Comparison of ENCODE assay signal across 1 cellular context in genomic region chr1:43312638-43313515, GRCh38.
A peak's percentile ranks its signal among the peaks of the same experiment; 100 is the strongest.
TF ChIP-seq lines count a peak whose summit lies in the region.

No MANE protein-coding gene starts in this region.

TF ChIP-seq in HepG2, 621 proteins besides CTCF, POLR2A, EP300 and RAD21 (continued from another document):
- TF ChIP-seq ZBED4 (CRISPR knock-in tag; IDR thresholded peaks at IDR 0.05; ENCODE audit: borderline replicate concordance) (no peak), ZNF7 (CRISPR knock-in tag; IDR thresholded peaks at IDR 0.05) (no peak), MED1 (CRISPR knock-in tag; IDR thresholded peaks at IDR 0.05) (no peak), PHF20 (CRISPR knock-in tag; IDR thresholded peaks at IDR 0.05) (no peak), MEF2D (CRISPR knock-in tag; IDR thresholded peaks at IDR 0.05) (no peak), ONECUT2 (CRISPR knock-in tag; IDR thresholded peaks at IDR 0.05) (no peak), ZMYM4 (CRISPR knock-in tag; IDR thresholded peaks at IDR 0.05) (no peak), KDM2A (CRISPR knock-in tag; IDR thresholded peaks at IDR 0.05; ENCODE audit: borderline replicate concordance, low read depth) (no peak), ZNF431 (CRISPR knock-in tag; IDR thresholded peaks at IDR 0.05; ENCODE audit: borderline replicate concordance, low read depth) (no peak), ATF7 (IDR thresholded peaks at IDR 0.05) (no peak), ATF7 (CRISPR knock-in tag; IDR thresholded peaks at IDR 0.05) (no peak), NR2F2 (IDR thresholded peaks at IDR 0.05; ENCODE audit: borderline replicate concordance, low read depth) (0 out of 2 replicates have a peak, but pooled peaks have one; percentile 21), ZNF800 (CRISPR knock-in tag; IDR thresholded peaks at IDR 0.05) (no peak), ZNF775 (CRISPR knock-in tag; IDR thresholded peaks at IDR 0.05; ENCODE audit: borderline replicate concordance) (no peak), ARID4A (CRISPR knock-in tag; IDR thresholded peaks at IDR 0.05; ENCODE audit: borderline replicate concordance) (no peak), RXRB (CRISPR knock-in tag; IDR thresholded peaks at IDR 0.05; ENCODE audit: borderline replicate concordance) (peak; percentile 94), CBFB (CRISPR knock-in tag; IDR thresholded peaks at IDR 0.05) (no peak), MBD4 (IDR thresholded peaks at IDR 0.05; ENCODE audit: borderline replicate concordance, low read length) (no peak), SRSF1 (optimal IDR thresholded peaks at IDR 0.05; ENCODE audit: low read depth, low read length) (no peak), ZSCAN31 (CRISPR knock-in tag; IDR thresholded peaks at IDR 0.05; ENCODE audit: low read depth) (no peak), ZBTB40 (IDR thresholded peaks at IDR 0.05) (no peak), ZBTB40 (CRISPR knock-in tag; IDR thresholded peaks at IDR 0.05) (0 out of 2 replicates have a peak, but pooled peaks have one; percentile 15), MTF1 (CRISPR knock-in tag; IDR thresholded peaks at IDR 0.05) (no peak), FOXK1 (CRISPR knock-in tag; IDR thresholded peaks at IDR 0.05; ENCODE audit: borderline replicate concordance, low read depth) (no peak), ZFYVE20 (CRISPR knock-in tag; IDR thresholded peaks at IDR 0.05; ENCODE audit: borderline replicate concordance, low read depth) (no peak), PCBP2 (optimal IDR thresholded peaks at IDR 0.05; ENCODE audit: low read depth, low read length, poor library complexity, severe bottlenecking) (no peak), RARA (CRISPR knock-in tag; IDR thresholded peaks at IDR 0.05) (peak; percentile 95), HNF4A (CRISPR knock-in tag; IDR thresholded peaks at IDR 0.05) (peak; percentile 60), NR2F6 (IDR thresholded peaks at IDR 0.05) (peak; percentile 53), NR2F6 (CRISPR knock-in tag; IDR thresholded peaks at IDR 0.05) (peak; percentile 72; the same call in 1 of the 2 replicates), SKI (IDR thresholded peaks at IDR 0.05; ENCODE audit: partially characterized antibody) (peak; percentile 20), TSC22D2 (CRISPR knock-in tag; IDR thresholded peaks at IDR 0.05; ENCODE audit: borderline replicate concordance) (no peak), ZNF776 (CRISPR knock-in tag; IDR thresholded peaks at IDR 0.05) (no peak), MIER3 (CRISPR knock-in tag; IDR thresholded peaks at IDR 0.05; ENCODE audit: borderline replicate concordance) (peak; percentile 27; the same call in 1 of the 2 replicates), ZNF281 (CRISPR knock-in tag; IDR thresholded peaks at IDR 0.05; ENCODE audit: borderline replicate concordance) (no peak), SMYD3 (CRISPR knock-in tag; IDR thresholded peaks at IDR 0.05) (no peak), ZNF30 (CRISPR knock-in tag; IDR thresholded peaks at IDR 0.05) (no peak), MAFK (conservative IDR thresholded peaks at IDR 0.05 in 1 of 2, IDR thresholded peaks at IDR 0.05 in 1 of 2; ENCODE audit: low read length in 2 of 2) (no peak)
- TF ChIP-seq, protein P1, sequence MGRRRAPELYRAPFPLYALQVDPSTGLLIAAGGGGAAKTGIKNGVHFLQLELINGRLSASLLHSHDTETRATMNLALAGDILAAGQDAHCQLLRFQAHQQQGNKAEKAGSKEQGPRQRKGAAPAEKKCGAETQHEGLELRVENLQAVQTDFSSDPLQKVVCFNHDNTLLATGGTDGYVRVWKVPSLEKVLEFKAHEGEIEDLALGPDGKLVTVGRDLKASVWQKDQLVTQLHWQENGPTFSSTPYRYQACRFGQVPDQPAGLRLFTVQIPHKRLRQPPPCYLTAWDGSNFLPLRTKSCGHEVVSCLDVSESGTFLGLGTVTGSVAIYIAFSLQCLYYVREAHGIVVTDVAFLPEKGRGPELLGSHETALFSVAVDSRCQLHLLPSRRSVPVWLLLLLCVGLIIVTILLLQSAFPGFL (CRISPR knock-in tag; IDR thresholded peaks at IDR 0.05): no peak
